31 cellular contexts compared by ENCODE assay signal in the genomic region with DNA sequence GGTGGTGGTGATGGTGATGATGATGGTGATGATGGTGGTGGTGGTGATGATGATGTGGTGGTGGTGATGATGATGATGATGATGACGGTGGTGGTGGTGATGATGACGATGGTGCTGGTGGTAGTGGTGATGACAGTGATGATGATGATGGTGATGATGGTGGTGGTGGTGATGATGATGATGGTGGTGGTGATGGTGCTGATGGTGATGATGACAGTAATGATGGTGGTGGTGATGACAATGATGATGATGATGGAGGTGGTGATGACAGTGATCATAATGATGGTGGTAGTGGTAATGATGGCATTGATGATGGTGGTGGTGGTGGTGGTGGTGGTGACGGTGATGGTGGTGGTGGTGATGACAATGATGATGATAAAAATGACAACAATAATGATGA. TPM values are rescaled to one million over a fixed set of nuclear protein-coding genes. Genes with fewer than 3 reads are reported as not detected.
"Had no signal": no experiment of that assay in that cellular context is flagged by ENCODE, and none has a peak within 500 bp of the region (broad histone marks: within the 10 kb centered on the region; RNA-seq: fewer than 3 reads in every experiment).

No MANE protein-coding gene starts in this region.

- ATAC-seq: activated CD4-positive, alpha-beta T cell treated with anti-CD3 and anti-CD28 coated beads for 36 hours; activated CD4-positive, CD25-positive, alpha-beta regulatory T cell treated with anti-CD3 and anti-CD28 coated beads, Interleukin-2, amount 50 U/mL, for 24 hours; activated naive CD4-positive, alpha-beta T cell treated with anti-CD3 and anti-CD28 coated beads, Interleukin-2, amount 50 U/mL, for 72 hours; activated T-cell treated with anti-CD3 and anti-CD28 coated beads, Interleukin-2, amount 50 U/mL, for 4 hours; PC-3; WTC11 had no signal

- H3K27ac ChIP-seq: adrenal gland, Peyer's patch, SJSA1 had no signal

- H3K4me3 ChIP-seq: adrenal gland, MG63, Peyer's patch, SJSA1 had no signal

- H3K9ac ChIP-seq: SK-N-SH had no signal

- DNase-seq: activated CD4-positive, alpha-beta T cell treated with anti-CD3 and anti-CD28 coated beads for 36 hours; activated CD4-positive, alpha-beta T cell treated with anti-CD3 and anti-CD28 coated beads, Interleukin-2, amount 10 ng/mL, durations not matched to agents 7 days and 5 days; activated CD4-positive, alpha-beta T cell treated with anti-CD3 and anti-CD28 coated beads, Interleukin-2, amount 50 U/mL, for 48 hours; activated CD8-positive, alpha-beta memory T cell treated with anti-CD3 and anti-CD28 coated beads, Interleukin-2, amount 50 U/mL, for 4 hours; activated gamma-delta T cell treated with Interleukin-2 at 50 U/mL for 16 hours; activated naive CD4-positive, alpha-beta T cell treated with anti-CD3 and anti-CD28 coated beads for 36 hours; activated T-cell treated with anti-CD3 and anti-CD28 coated beads for 4 hours; activated T-cell treated with anti-CD3 and anti-CD28 coated beads, Interleukin-2, amount 50 U/mL, for 4 hours; adrenal gland; caudate nucleus; Kasumi-1; MG63; NCI-H1048; NCI-H1436 treated with DMSO at 0.1 percent for 48 hours; NCI-H1694 treated with DMSO at 0.1 percent for 48 hours; NCI-H2029; NCI-H510A; NCI-H526; NCI-H748 treated with DMSO at 0.1 percent for 48 hours; NK-92 treated with Interleukin-12 subunit alpha and Interleukin-12 subunit beta, amount 100 ng/mL, for 24 hours; PC-3; Peyer's patch; RPMI8226; SHP77 treated with DMSO at 0.1 percent for 48 hours; SK-N-SH had no signal

- H3K4me2 ChIP-seq: SK-N-SH had no signal

- FAIRE-seq: TTC549 had no signal

- H3K36me3 ChIP-seq: adrenal gland, MG63, Peyer's patch, SJSA1 had no signal

- H3K27me3 ChIP-seq: adrenal gland, MG63, Peyer's patch, SJSA1 had no signal

- H3K9me3 ChIP-seq: adrenal gland, MG63, Peyer's patch, SK-N-SH had no signal

- H3K4me1 ChIP-seq: adrenal gland, Peyer's patch had no signal

RNA-seq across cellular contexts. Expression of a gene that starts 52.1 kb away (rescaled TPM):
- total RNA-seq: activated CD4-positive, alpha-beta T cell treated with anti-CD3 and anti-CD28 coated beads for 36 hours; activated CD4-positive, alpha-beta T cell treated with anti-CD3 and anti-CD28 coated beads, Interleukin-2, amount 10 ng/mL, durations not matched to agents 7 days and 5 days; activated naive CD4-positive, alpha-beta T cell treated with anti-CD3 and anti-CD28 coated beads for 36 hours; activated T-helper 1 cell treated with anti-CD3 and anti-CD28 coated beads, Interleukin-12 subunit alpha, Interleukin-12 subunit beta, Interleukin-2, Interleukin-4 antibody, amounts not matched to agents 30 ng/mL and 10 ng/mL and 1 ng/mL, durations not matched to agents 14 hours and 24 hours and 36 hours had no signal
- polyA plus RNA-seq: SK-N-SH had no signal
